Comparison of ENCODE assay signal across 8 cellular contexts in genomic region chr11:63567044-63567840, GRCh38. TPM values are rescaled to one million over a fixed set of nuclear protein-coding genes. Genes with fewer than 3 reads are reported as not detected.
DNase-seq lines count a peak whose midpoint lies in the region; ATAC-seq, FAIRE-seq and TF ChIP-seq lines count a peak whose summit lies in the region.

No MANE protein-coding gene starts in this region.

- peak; percentile 84 for ATAC-seq in HG03280 (IDR thresholded peaks at IDR 0.05; ENCODE audit: unreplicated experiment)
- peak; percentile 88 to 90 for ATAC-seq in activated naive CD4-positive, alpha-beta T cell treated with anti-CD3 and anti-CD28 coated beads, Interleukin-2, amount 50 U/mL, for 72 hours

- H3K9me3 ChIP-seq in BLaER1, result no peaks in the 10 kb centered on the region
- no peaks in the 10 kb centered on the region for H3K9me3 ChIP-seq in Peyer's patch
- H3K9me3 ChIP-seq in hepatocyte (ENCODE audit: low read depth), result no peaks in the 10 kb centered on the region

- WGBS in hepatocyte (ENCODE audit: low lambda C conversion rate, missing lambda C conversion rate), result 52% methylated on average over 5 of the region's 5 CpGs

- H3K27me3 ChIP-seq in BLaER1 (no peaks in the 10 kb centered on the region), Peyer's patch (no peaks in the 10 kb centered on the region), hepatocyte (no peaks in the 10 kb centered on the region)

- H3K4me3 ChIP-seq in BLaER1 (no peak overlapping the region), Peyer's patch (no peak overlapping the region), hepatocyte (no peak overlapping the region)

- H3K27ac ChIP-seq in BLaER1, result peak overlapping the region; percentile 22; the same call in 1 of the 2 replicates
- peak overlapping the region; percentile 46 to 95 (median 71) for H3K27ac ChIP-seq in Peyer's patch
- peak overlapping the region; percentile 99 for H3K27ac ChIP-seq in hepatocyte

- TF ChIP-seq POLR2A in Peyer's patch (IDR thresholded peaks at IDR 0.05), result peak in 1 of 2 donors; percentile 10

- peak; percentile 98 for FAIRE-seq in GM19239 (lab: Jason Lieb, UNC)

- H3K79me2 ChIP-seq in hepatocyte, result no peaks in the 10 kb centered on the region

- no peaks in the 10 kb centered on the region for H4K20me1 ChIP-seq in BLaER1
- H4K20me1 ChIP-seq in hepatocyte (ENCODE audit: insufficient read depth, poor library complexity, severe bottlenecking), result no peaks in the 10 kb centered on the region

- H3K9ac ChIP-seq in BLaER1, result no peak overlapping the region

- TF ChIP-seq CTCF in Peyer's patch (IDR thresholded peaks at IDR 0.05) (no peak), hepatocyte (IDR thresholded peaks at IDR 0.05; ENCODE audit: poor library complexity) (no peak)

- H3K9me3 Mint-ChIP-seq in activated naive CD4-positive, alpha-beta T cell treated with anti-CD3 and anti-CD28 coated beads, Interleukin-2, amount 50 U/mL, for 72 hours, result no peaks in the 10 kb centered on the region

- H3K4me2 ChIP-seq in BLaER1 (peak overlapping the region; percentile 56), hepatocyte (peak overlapping the region; percentile 31)

- peak overlapping the region; percentile 95 to 96 for H3K27ac Mint-ChIP-seq in activated naive CD4-positive, alpha-beta T cell treated with anti-CD3 and anti-CD28 coated beads, Interleukin-2, amount 50 U/mL, for 72 hours

- H3K36me3 Mint-ChIP-seq in activated naive CD4-positive, alpha-beta T cell treated with anti-CD3 and anti-CD28 coated beads, Interleukin-2, amount 50 U/mL, for 72 hours, result no peaks in the 10 kb centered on the region

- no peaks in the 10 kb centered on the region for H3K9me2 ChIP-seq in hepatocyte (replicated peaks; ENCODE audit: insufficient read depth)

- DNase-seq in GM19239 (ENCODE audit: insufficient read length, low spot score) (no peak), Peyer's patch (peak; percentile 63 to 87 (median 71)), hepatocyte (ENCODE audit: low spot score) (peak; percentile 89), occipital lobe (lab: John Stamatoyannopoulos, UW) (no peak)
- DNase-seq in activated naive CD4-positive, alpha-beta T cell treated with anti-CD3 and anti-CD28 coated beads, Interleukin-2, amount 50 U/mL, for 72 hours (ENCODE audit: low spot score in 2 of 2), result peak in 1 of 2 donors; percentile 51
- peak; percentile 74 for DNase-seq in stimulated activated CD4-positive, alpha-beta T cell treated with anti-CD3 and anti-CD28 coated beads, Interleukin-4, amount 100 ng/mL, for 24 hours

- H2AFZ ChIP-seq in hepatocyte, result no peak overlapping the region

- H3K4me1 ChIP-seq in BLaER1 (peaks cover 32% of the 10 kb centered on the region), Peyer's patch (peaks cover 0 to 40% (median 8%) of the 10 kb centered on the region in 4 donors), hepatocyte (ENCODE audit: insufficient read depth) (peaks cover 35% of the 10 kb centered on the region)

- H3K36me3 ChIP-seq in BLaER1 (no peaks in the 10 kb centered on the region), Peyer's patch (no peaks in the 10 kb centered on the region), hepatocyte (replicated peaks; ENCODE audit: insufficient read depth, low read depth) (no peaks in the 10 kb centered on the region)

RNA-seq across cellular contexts. Expression of gene PLAAT2, which starts 4.1 kb away (rescaled TPM):
- total RNA-seq in Peyer's patch (100 to 1,000 TPM in 1 of 4 donors, 10 to 100 TPM in 3; 13.2 to 144 (median 68.7) TPM), hepatocyte (0.77 and 1.2 TPM in 2 replicates), occipital lobe (not detected)
- not detected for total RNA-seq in activated naive CD4-positive, alpha-beta T cell treated with anti-CD3 and anti-CD28 coated beads, Interleukin-2, amount 50 U/mL, for 72 hours
- 1.9 and 3.0 TPM in 2 replicates for polyA plus RNA-seq in hepatocyte

RNA-seq across cellular contexts. Expression of gene PLAAT4, which starts 30.6 kb away (rescaled TPM):
- total RNA-seq in Peyer's patch (100 to 1,000 TPM in 2 of 4 donors, 10 to 100 TPM in 2; 54.5 to 179 (median 93.4) TPM), hepatocyte (13.7 and 17.5 TPM in 2 replicates), occipital lobe (2.3 TPM)
- total RNA-seq in activated naive CD4-positive, alpha-beta T cell treated with anti-CD3 and anti-CD28 coated beads, Interleukin-2, amount 50 U/mL, for 72 hours, result 10 to 100 TPM; 11.6 to 34.1 TPM
- 7.9 and 16.0 TPM in 2 replicates for polyA plus RNA-seq in hepatocyte

RNA-seq across cellular contexts. Expression of gene PLAAT3, which starts 47.0 kb away (rescaled TPM):
- total RNA-seq in Peyer's patch (10 to 100 TPM in 3 of 4 donors, 1 to 10 TPM in 1; 6.8 to 20.1 (median 18.4) TPM), hepatocyte (26.9 and 32.4 TPM in 2 replicates), occipital lobe (4.7 TPM)
- 1 to 10 TPM; 6.3 to 9.4 TPM for total RNA-seq in activated naive CD4-positive, alpha-beta T cell treated with anti-CD3 and anti-CD28 coated beads, Interleukin-2, amount 50 U/mL, for 72 hours
- 49.6 and 59.9 TPM in 2 replicates for polyA plus RNA-seq in hepatocyte

Comparison
In these comparisons a context has a peak if more than half of its experiments do, and no peak if none do; other contexts are left out.
1. H3K27ac ChIP-seq: peak in every context shown above with its lines; median percentile 99 in hepatocyte; 71 in Peyer's patch; 22 in BLaER1.
2. DNase-seq: peak in Peyer's patch (3 of 3), hepatocyte (single experiment) and stimulated activated CD4-positive, alpha-beta T cell treated with anti-CD3 and anti-CD28 coated beads, Interleukin-4, amount 100 ng/mL, for 24 hours (single experiment); none in GM19239 (single experiment) and occipital lobe (single experiment).